ENCODE assay signal across 10 cellular contexts in genomic region chr22:38413085-38414008, GRCh38. TPM values are rescaled to one million over a fixed set of nuclear protein-coding genes. Genes with fewer than 3 reads are reported as not detected.
DNase-seq lines count a peak whose midpoint lies in the region; ATAC-seq and TF ChIP-seq lines count a peak whose summit lies in the region.
"Had no signal": no experiment of that assay in that cellular context is flagged by ENCODE, and none has a peak within 500 bp of the region (broad histone marks: within the 10 kb centered on the region; RNA-seq: fewer than 3 reads in every experiment).

No MANE protein-coding gene starts in this region.

- CTCF ChIA-PET in activated CD4-positive, alpha-beta memory T cell treated with anti-CD3 and anti-CD28 coated beads, Interleukin-2, amount 10 ng/mL, durations not matched to agents 7 days and 5 days (lab: Charles Lee): interaction anchor here (0.7 to 1.2 kb wide), 5 partner anchors 33 to 253 kb away, joined by 3 read pairs; no protein-coding TSS in a partner anchor

- no peaks in the 10 kb centered on the region for H3K27me3 ChIP-seq in lower lobe of right lung (ENCODE audit: low read depth)

- H3K4me1 ChIP-seq in lower lobe of right lung: peaks cover 11% of the 10 kb centered on the region

- POLR2A ChIA-PET in activated naive CD8-positive, alpha-beta T cell treated with anti-CD3 and anti-CD28 coated beads, Interleukin-2, amount 10 ng/mL, durations not matched to agents 7 days and 5 days (lab: Charles Lee): interaction anchor here (1.3 kb wide), 1 partner anchor 14 kb away, joined by 3 read pairs; no protein-coding TSS in a partner anchor
- POLR2A ChIA-PET in activated CD4-positive, alpha-beta memory T cell treated with anti-CD3 and anti-CD28 coated beads, Interleukin-2, amount 10 ng/mL, durations not matched to agents 7 days and 5 days (lab: Charles Lee): interaction anchor here (0.9 kb wide), 1 partner anchor 14 kb away, joined by 3 read pairs; no protein-coding TSS in a partner anchor

- H3K4me1 Mint-ChIP-seq in activated naive CD8-positive, alpha-beta T cell treated with anti-CD3 and anti-CD28 coated beads, Interleukin-2, amount 10 ng/mL, durations not matched to agents 7 days and 5 days: no peaks in the 10 kb centered on the region
- peaks cover 2% of the 10 kb centered on the region for H3K4me1 Mint-ChIP-seq in activated naive CD8-positive, alpha-beta T cell treated with anti-CD3 and anti-CD28 coated beads, Interleukin-2, amount 50 U/mL, for 24 hours
- H3K4me1 Mint-ChIP-seq in endothelial cell (ENCODE audit: unreplicated experiment): no peaks in the 10 kb centered on the region
- peaks cover 4% of the 10 kb centered on the region for H3K4me1 Mint-ChIP-seq in activated CD4-positive, alpha-beta memory T cell treated with anti-CD3 and anti-CD28 coated beads, Interleukin-2, amount 10 ng/mL, durations not matched to agents 7 days and 5 days

- H3K27ac ChIP-seq in caudate nucleus (ENCODE audit: low read depth, low read length): peak overlapping the region; percentile 8
- no peak overlapping the region for H3K27ac ChIP-seq in lower lobe of right lung

- intact Hi-C loops in lower lobe of right lung (cut with DNase I): no loop called here

- H3K9me3 ChIP-seq in lower lobe of right lung: no peaks in the 10 kb centered on the region

- H3K27me3 Mint-ChIP-seq in activated naive CD8-positive, alpha-beta T cell treated with anti-CD3 and anti-CD28 coated beads, Interleukin-2, amount 10 ng/mL, durations not matched to agents 7 days and 5 days: no peaks in the 10 kb centered on the region
- peaks cover 1% of the 10 kb centered on the region for H3K27me3 Mint-ChIP-seq in activated naive CD8-positive, alpha-beta T cell treated with anti-CD3 and anti-CD28 coated beads, Interleukin-2, amount 50 U/mL, for 24 hours
- H3K27me3 Mint-ChIP-seq in endothelial cell (ENCODE audit: unreplicated experiment): peaks cover 3% of the 10 kb centered on the region
- peaks cover 4% of the 10 kb centered on the region for H3K27me3 Mint-ChIP-seq in activated CD4-positive, alpha-beta memory T cell treated with anti-CD3 and anti-CD28 coated beads, Interleukin-2, amount 10 ng/mL, durations not matched to agents 7 days and 5 days

- no peak for TF ChIP-seq CTCF in lower lobe of right lung (IDR thresholded peaks at IDR 0.05)
- no peak for TF ChIP-seq CTCF in endothelial cell (IDR thresholded peaks at IDR 0.05; ENCODE audit: unreplicated experiment)

- H3K4me3 ChIP-seq in lower lobe of right lung: peak overlapping the region; percentile 23

- DNase-seq in activated naive CD8-positive, alpha-beta T cell treated with anti-CD3 and anti-CD28 coated beads, Interleukin-2, amount 10 ng/mL, durations not matched to agents 7 days and 5 days: peak; percentile 23
- DNase-seq in activated naive CD8-positive, alpha-beta T cell treated with anti-CD3 and anti-CD28 coated beads, Interleukin-2, amount 50 U/mL, for 24 hours: no peak
- peak in 29 of 61 donors; percentile 9 to 81 (median 32) for DNase-seq in caudate nucleus (lab: John Stamatoyannopoulos, UW)
- DNase-seq in lower lobe of right lung: peak; percentile 46
- no peak for DNase-seq in endothelial cell (ENCODE audit: low spot score)
- DNase-seq in activated CD4-positive, alpha-beta memory T cell treated with anti-CD3 and anti-CD28 coated beads, Interleukin-2, amount 10 ng/mL, durations not matched to agents 7 days and 5 days: no peak
- DNase-seq: SW 1271 had no signal

- ATAC-seq in activated naive CD8-positive, alpha-beta T cell treated with anti-CD3 and anti-CD28 coated beads, Interleukin-2, amount 10 ng/mL, durations not matched to agents 7 days and 5 days (ENCODE audit: low read depth): no peak
- ATAC-seq in activated naive CD8-positive, alpha-beta T cell treated with anti-CD3 and anti-CD28 coated beads, Interleukin-2, amount 50 U/mL, for 24 hours: no peak
- peak; percentile 40 to 68 for ATAC-seq in lower lobe of right lung
- no peak for ATAC-seq in GM21723 (IDR thresholded peaks at IDR 0.05; ENCODE audit: unreplicated experiment)
- ATAC-seq in HG03135 (IDR thresholded peaks at IDR 0.05; ENCODE audit: unreplicated experiment): no peak

- H3K36me3 ChIP-seq in lower lobe of right lung: no peaks in the 10 kb centered on the region

- H3K9me3 Mint-ChIP-seq in activated naive CD8-positive, alpha-beta T cell treated with anti-CD3 and anti-CD28 coated beads, Interleukin-2, amount 10 ng/mL, durations not matched to agents 7 days and 5 days: no peaks in the 10 kb centered on the region
- no peaks in the 10 kb centered on the region for H3K9me3 Mint-ChIP-seq in activated naive CD8-positive, alpha-beta T cell treated with anti-CD3 and anti-CD28 coated beads, Interleukin-2, amount 50 U/mL, for 24 hours
- no peaks in the 10 kb centered on the region for H3K9me3 Mint-ChIP-seq in endothelial cell (ENCODE audit: unreplicated experiment)
- no peaks in the 10 kb centered on the region for H3K9me3 Mint-ChIP-seq in activated CD4-positive, alpha-beta memory T cell treated with anti-CD3 and anti-CD28 coated beads, Interleukin-2, amount 10 ng/mL, durations not matched to agents 7 days and 5 days

- H3K27ac Mint-ChIP-seq in activated naive CD8-positive, alpha-beta T cell treated with anti-CD3 and anti-CD28 coated beads, Interleukin-2, amount 10 ng/mL, durations not matched to agents 7 days and 5 days: no peak overlapping the region
- H3K27ac Mint-ChIP-seq in activated naive CD8-positive, alpha-beta T cell treated with anti-CD3 and anti-CD28 coated beads, Interleukin-2, amount 50 U/mL, for 24 hours: no peak overlapping the region
- no peak overlapping the region for H3K27ac Mint-ChIP-seq in endothelial cell (ENCODE audit: unreplicated experiment)
- H3K27ac Mint-ChIP-seq in activated CD4-positive, alpha-beta memory T cell treated with anti-CD3 and anti-CD28 coated beads, Interleukin-2, amount 10 ng/mL, durations not matched to agents 7 days and 5 days: no peak overlapping the region

- no peak overlapping the region for H3K4me3 Mint-ChIP-seq in activated naive CD8-positive, alpha-beta T cell treated with anti-CD3 and anti-CD28 coated beads, Interleukin-2, amount 10 ng/mL, durations not matched to agents 7 days and 5 days
- no peak overlapping the region for H3K4me3 Mint-ChIP-seq in activated naive CD8-positive, alpha-beta T cell treated with anti-CD3 and anti-CD28 coated beads, Interleukin-2, amount 50 U/mL, for 24 hours
- no peak overlapping the region for H3K4me3 Mint-ChIP-seq in endothelial cell (ENCODE audit: unreplicated experiment)
- H3K4me3 Mint-ChIP-seq in activated CD4-positive, alpha-beta memory T cell treated with anti-CD3 and anti-CD28 coated beads, Interleukin-2, amount 10 ng/mL, durations not matched to agents 7 days and 5 days: no peak overlapping the region

- no peaks in the 10 kb centered on the region for H3K36me3 Mint-ChIP-seq in activated naive CD8-positive, alpha-beta T cell treated with anti-CD3 and anti-CD28 coated beads, Interleukin-2, amount 10 ng/mL, durations not matched to agents 7 days and 5 days
- no peaks in the 10 kb centered on the region for H3K36me3 Mint-ChIP-seq in activated naive CD8-positive, alpha-beta T cell treated with anti-CD3 and anti-CD28 coated beads, Interleukin-2, amount 50 U/mL, for 24 hours (ENCODE audit: low read depth)
- no peaks in the 10 kb centered on the region for H3K36me3 Mint-ChIP-seq in endothelial cell (ENCODE audit: low read depth, unreplicated experiment)
- H3K36me3 Mint-ChIP-seq in activated CD4-positive, alpha-beta memory T cell treated with anti-CD3 and anti-CD28 coated beads, Interleukin-2, amount 10 ng/mL, durations not matched to agents 7 days and 5 days (ENCODE audit: low read depth): no peaks in the 10 kb centered on the region

RNA-seq across cellular contexts. Expression of gene KCNJ4, which starts 41.7 kb away (rescaled TPM):
- not detected for total RNA-seq in activated naive CD8-positive, alpha-beta T cell treated with anti-CD3 and anti-CD28 coated beads, Interleukin-2, amount 10 ng/mL, durations not matched to agents 7 days and 5 days
- not detected for total RNA-seq in lower lobe of right lung
- 0.21 TPM for total RNA-seq in endothelial cell (ENCODE audit: unreplicated experiment)
- not detected for total RNA-seq in activated CD4-positive, alpha-beta memory T cell treated with anti-CD3 and anti-CD28 coated beads, Interleukin-2, amount 10 ng/mL, durations not matched to agents 7 days and 5 days
- total RNA-seq: lung microvascular endothelial cell had no signal

RNA-seq across cellular contexts. Expression of gene KDELR3, which starts 54.5 kb away (rescaled TPM):
- 1 to 10 TPM in 1 of 2 experiments, under 1 TPM in 1; 0.91 to 1.4 TPM for total RNA-seq in activated naive CD8-positive, alpha-beta T cell treated with anti-CD3 and anti-CD28 coated beads, Interleukin-2, amount 10 ng/mL, durations not matched to agents 7 days and 5 days
- total RNA-seq in lower lobe of right lung (8.3 TPM), endothelial cell (ENCODE audit: unreplicated experiment) (3.7 TPM)
- under 1 TPM; 0.75 to 0.88 TPM for total RNA-seq in activated CD4-positive, alpha-beta memory T cell treated with anti-CD3 and anti-CD28 coated beads, Interleukin-2, amount 10 ng/mL, durations not matched to agents 7 days and 5 days

Comparison
In these comparisons a context has a peak if more than half of its experiments do, and no peak if none do; other contexts are left out.
1. DNase-seq: peak in activated naive CD8-positive, alpha-beta T cell treated with anti-CD3 and anti-CD28 coated beads, Interleukin-2, amount 10 ng/mL, durations not matched to agents 7 days and 5 days (single experiment) and lower lobe of right lung (single experiment); none in activated naive CD8-positive, alpha-beta T cell treated with anti-CD3 and anti-CD28 coated beads, Interleukin-2, amount 50 U/mL, for 24 hours (single experiment), endothelial cell (single experiment) and activated CD4-positive, alpha-beta memory T cell treated with anti-CD3 and anti-CD28 coated beads, Interleukin-2, amount 10 ng/mL, durations not matched to agents 7 days and 5 days (single experiment).
2. ATAC-seq: peak in lower lobe of right lung (2 of 2); none in activated naive CD8-positive, alpha-beta T cell treated with anti-CD3 and anti-CD28 coated beads, Interleukin-2, amount 10 ng/mL, durations not matched to agents 7 days and 5 days (single experiment), activated naive CD8-positive, alpha-beta T cell treated with anti-CD3 and anti-CD28 coated beads, Interleukin-2, amount 50 U/mL, for 24 hours (single experiment), GM21723 (single experiment) and HG03135 (single experiment).